ENCODE assay signal across 1 cellular context in genomic region chr2:154457291-154457690, GRCh38.
TF ChIP-seq lines count a peak whose summit lies in the region.

No MANE protein-coding gene starts in this region.

TF ChIP-seq in HepG2, 621 proteins besides CTCF, POLR2A, EP300 and RAD21 (continued from another document):
- TF ChIP-seq ZNF570 (CRISPR knock-in tag; IDR thresholded peaks at IDR 0.05; ENCODE audit: borderline replicate concordance) (no peak), ZBTB2 (CRISPR knock-in tag; IDR thresholded peaks at IDR 0.05; ENCODE audit: low read depth) (no peak), DZIP1 (CRISPR knock-in tag; IDR thresholded peaks at IDR 0.05) (no peak), ZFP90 (CRISPR knock-in tag; IDR thresholded peaks at IDR 0.05; ENCODE audit: borderline replicate concordance) (no peak), KDM1A (CRISPR knock-in tag; IDR thresholded peaks at IDR 0.05) (no peak), CCAR2 (optimal IDR thresholded peaks at IDR 0.05; ENCODE audit: low read depth, low read length) (no peak), SAP130 (CRISPR knock-in tag; IDR thresholded peaks at IDR 0.05; ENCODE audit: low read depth) (no peak), TOPORS (CRISPR knock-in tag; IDR thresholded peaks at IDR 0.05) (no peak)
